12 cellular contexts compared by ENCODE assay signal in genomic region chr3:12896206-12896697, GRCh38. TPM values are rescaled to one million over a fixed set of nuclear protein-coding genes. Genes with fewer than 3 reads are reported as not detected.
DNase-seq lines count a peak whose midpoint lies in the region; ATAC-seq and TF ChIP-seq lines count a peak whose summit lies in the region.
"Had no signal": no experiment of that assay in that cellular context is flagged by ENCODE, and none has a peak within 500 bp of the region (broad histone marks: within the 10 kb centered on the region; RNA-seq: fewer than 3 reads in every experiment).

No MANE protein-coding gene starts in this region.

- peaks cover 39% of the 10 kb centered on the region for H3K36me3 Mint-ChIP-seq in CD4-positive, alpha-beta T cell (ENCODE audit: low read depth)
- H3K36me3 Mint-ChIP-seq in naive B cell, result peaks cover 0 to 13% of the 10 kb centered on the region in 2 donors

- no peaks in the 10 kb centered on the region for H3K27me3 Mint-ChIP-seq in CD4-positive, alpha-beta T cell
- peaks cover 0 to 5% (median 1%) of the 10 kb centered on the region in 3 donors for H3K27me3 Mint-ChIP-seq in naive B cell

- H3K27me3 ChIP-seq in CD4-positive, alpha-beta T cell (ENCODE audit: control insufficient read depth, insufficient read depth, low read length), result no peaks in the 10 kb centered on the region
- H3K27me3 ChIP-seq in esophagus muscularis mucosa (no peaks in the 10 kb centered on the region), transverse colon (no peaks in the 10 kb centered on the region)
- H3K27me3 ChIP-seq: brain microvascular endothelial cell, testis had no signal

- H3K4me3 ChIP-seq in esophagus muscularis mucosa (no peak overlapping the region), transverse colon (no peak overlapping the region)
- H3K4me3 ChIP-seq: testis had no signal

- no peak for DNase-seq in CD4-positive, alpha-beta T cell
- peak; percentile 10 for DNase-seq in KBM-7
- DNase-seq in esophagus muscularis mucosa (ENCODE audit: extremely low spot score), result no peak
- no peak for DNase-seq in naive B cell
- no peak for DNase-seq in stimulated activated naive CD4-positive, alpha-beta T cell treated with Interleukin-2 at 50 U/mL for 16 hours (lab: John Stamatoyannopoulos, UW)
- DNase-seq in transverse colon, result no peak
- DNase-seq in central memory CD4-positive, alpha-beta T cell, result no peak
- DNase-seq: activated T-cell treated with anti-CD3 and anti-CD28 coated beads, Interleukin-2, amount 50 U/mL, for 4 hours; brain microvascular endothelial cell; NCI-H69; testis had no signal

- TF ChIP-seq CTCF in CD4-positive, alpha-beta T cell (IDR thresholded peaks at IDR 0.05), result no peak
- TF ChIP-seq CTCF in esophagus muscularis mucosa (IDR thresholded peaks at IDR 0.05) (peak in 1 of 3 experiments; percentile 13), transverse colon (IDR thresholded peaks at IDR 0.05) (no peak)

- H3K9me3 ChIP-seq in CD4-positive, alpha-beta T cell (ENCODE audit: control insufficient read depth, low read length), result no peaks in the 10 kb centered on the region
- H3K9me3 ChIP-seq in esophagus muscularis mucosa (no peaks in the 10 kb centered on the region), transverse colon (no peaks in the 10 kb centered on the region)
- H3K9me3 ChIP-seq: testis had no signal

- no peak for TF ChIP-seq POLR2A in esophagus muscularis mucosa (IDR thresholded peaks at IDR 0.05; ENCODE audit: low read depth)
- no peak for TF ChIP-seq POLR2A in transverse colon (IDR thresholded peaks at IDR 0.05)

- POLR2A ChIA-PET in CD4-positive, alpha-beta T cell (lab: Charles Lee), result interaction anchor here (1.0 kb wide), 1 partner anchor 10 kb away, joined by 3 read pairs; no protein-coding TSS in a partner anchor

- TF ChIP-seq EP300 in esophagus muscularis mucosa (IDR thresholded peaks at IDR 0.05), result no peak
- TF ChIP-seq EP300 in transverse colon (IDR thresholded peaks at IDR 0.05; ENCODE audit: low read depth), result no peak

- H3K4me3 Mint-ChIP-seq in CD4-positive, alpha-beta T cell, result no peak overlapping the region
- H3K4me3 Mint-ChIP-seq in naive B cell, result peak overlapping the region in 1 of 8 donors; percentile 73
- H3K4me3 Mint-ChIP-seq: activated T-cell treated with anti-CD3 and anti-CD28 coated beads, Interleukin-2, amount 50 U/mL, for 4 hours had no signal

- H3K36me3 ChIP-seq in esophagus muscularis mucosa (peaks cover 15 to 36% (median 30%) of the 10 kb centered on the region in 4 donors), transverse colon (peaks cover 0 to 9% (median 0%) of the 10 kb centered on the region in 4 donors)

- peak overlapping the region; percentile 77 for H3K27ac Mint-ChIP-seq in CD4-positive, alpha-beta T cell
- peak overlapping the region in 4 of 6 donors; percentile 77 to 91 (median 86) for H3K27ac Mint-ChIP-seq in naive B cell

- in situ Hi-C loops in KBM-7 (cut with MboI; ENCODE audit: low pct_unique_long_range_greater_than_20kb, low sequenced_read_pairs) (no loop called here), transverse colon (cut with MboI; ENCODE audit: low pct_ligation_motif_present in 1 of 4, low pct_unique_long_range_greater_than_20kb in 1 of 4, low sequenced_read_pairs in 3 of 4) (no loop called here)

- WGBS in esophagus muscularis mucosa, result 59% methylated on average over 7 of the region's 7 CpGs
- WGBS in transverse colon (ENCODE audit: low coverage in 1 of 2), 2 donors, result 62% methylated on average over 7 of the region's 7 CpGs; no CpG with 5 or more reads in 1 of the 2 donors

- ATAC-seq in CD4-positive, alpha-beta T cell (ENCODE audit: poor library complexity), result no peak
- no peak for ATAC-seq in naive B cell (ENCODE audit: low read depth in 2 of 2)
- ATAC-seq in GM18858 (IDR thresholded peaks at IDR 0.05; ENCODE audit: unreplicated experiment), result no peak
- ATAC-seq: activated T-cell treated with anti-CD3 and anti-CD28 coated beads, Interleukin-2, amount 50 U/mL, for 4 hours had no signal

- H3K4me1 ChIP-seq in esophagus muscularis mucosa (peaks cover 31 to 55% (median 52%) of the 10 kb centered on the region in 4 donors), transverse colon (peaks cover 0 to 9% (median 3%) of the 10 kb centered on the region in 4 donors)

- H3K27ac ChIP-seq in CD4-positive, alpha-beta T cell (ENCODE audit: low read depth, low read length), result no peak overlapping the region
- H3K27ac ChIP-seq in esophagus muscularis mucosa (replicated peaks in 1 of 4) (peak overlapping the region; percentile 29 to 61 (median 38)), transverse colon (no peak overlapping the region)
- H3K27ac ChIP-seq: brain microvascular endothelial cell had no signal

- H3K4me1 Mint-ChIP-seq in CD4-positive, alpha-beta T cell (ENCODE audit: low read depth), result peaks cover 16% of the 10 kb centered on the region
- H3K4me1 Mint-ChIP-seq in naive B cell, result peaks cover 14 to 20% (median 20%) of the 10 kb centered on the region in 3 donors

- CTCF ChIA-PET in CD4-positive, alpha-beta T cell (lab: Charles Lee), result no interaction called here

- H3K9me3 Mint-ChIP-seq in CD4-positive, alpha-beta T cell, result no peaks in the 10 kb centered on the region
- H3K9me3 Mint-ChIP-seq in naive B cell, result peaks cover 0 to 3% (median 0%) of the 10 kb centered on the region in 7 donors
- H3K9me3 Mint-ChIP-seq: activated T-cell treated with anti-CD3 and anti-CD28 coated beads, Interleukin-2, amount 50 U/mL, for 4 hours had no signal

- intact Hi-C loops in CD4-positive, alpha-beta T cell (cut with DNase I, micrococcal nuclease), result loop anchor here in 1 of 2 experiments (10.0 kb wide), 1 partner anchor 761 kb away; no protein-coding TSS in a partner anchor
- intact Hi-C loops in esophagus muscularis mucosa (cut with DNase I) (loop anchor here (5.0 kb wide), 1 partner anchor 96 kb away; no protein-coding TSS in a partner anchor), transverse colon (cut with DNase I; ENCODE audit: low total_unique reads) (no loop called here)

RNA-seq across cellular contexts. Expression of gene RPL32, which starts 54.9 kb away (rescaled TPM):
- total RNA-seq in CD4-positive, alpha-beta T cell, result 1,000 to 10,000 TPM; 4,308 to 4,667 TPM
- 1,000 to 10,000 TPM in 2 of 4 donors, 100 to 1,000 TPM in 2; 784 to 1,554 (median 1,100) TPM for total RNA-seq in esophagus muscularis mucosa
- polyA plus RNA-seq in naive B cell (ENCODE audit: low read depth in 6 of 6), result 1,000 to 10,000 TPM; 1,322 to 3,271 (median 2,987) TPM
- 100 to 1,000 TPM; 373 to 937 (median 550) TPM for total RNA-seq in transverse colon

Comparison
In these comparisons a context has a peak if more than half of its experiments do, and no peak if none do; other contexts are left out.
1. H3K27ac ChIP-seq: peak in esophagus muscularis mucosa (4 of 4); none in CD4-positive, alpha-beta T cell (single experiment) and transverse colon (0 of 4).